ENCODE assay signal across 17 cellular contexts in the genomic region with DNA sequence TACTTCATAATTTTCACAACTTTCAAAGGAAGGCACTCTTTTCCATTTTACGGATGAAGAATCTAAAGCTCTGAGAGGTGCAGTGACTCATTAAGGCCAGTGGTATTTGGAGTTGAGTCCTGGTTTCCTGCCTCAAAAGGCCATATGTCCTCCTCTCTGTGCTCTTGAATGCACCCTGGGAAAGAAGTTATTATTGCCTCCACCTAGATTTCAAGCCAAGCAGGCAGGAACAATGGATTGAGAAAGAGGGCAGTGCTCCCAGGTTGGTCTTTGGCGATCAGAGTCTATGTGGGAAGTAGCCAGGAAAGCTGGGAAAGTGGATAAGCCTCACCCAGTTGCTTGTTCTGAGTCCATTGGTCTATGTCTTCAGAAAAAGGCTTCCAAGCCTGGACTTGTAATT.
"Had no signal": no experiment of that assay in that cellular context is flagged by ENCODE, and none has a peak within 500 bp of the region (broad histone marks: within the 10 kb centered on the region; RNA-seq: fewer than 3 reads in every experiment).

No MANE protein-coding gene starts in this region.

- H3K4me3 ChIP-seq: coronary artery, gastroesophageal sphincter, right atrium auricular region, spleen, tibial artery, upper lobe of left lung, uterus had no signal

- H3K36me3 ChIP-seq: gastroesophageal sphincter, right atrium auricular region, spleen, tibial artery, upper lobe of left lung, uterus had no signal

- H3K9me3 ChIP-seq: uterus had no signal

- DNase-seq: effector CD4-positive, alpha-beta T cell; foreskin fibroblast; glutamatergic neuron; immature natural killer cell; left colon; natural killer cell; posterior cingulate gyrus; spleen; stimulated activated CD4-positive, alpha-beta T cell treated with anti-CD3 and anti-CD28 coated beads, Interleukin-15, amount 100 ng/mL, for 24 hours; stimulated activated CD4-positive, alpha-beta T cell treated with anti-CD3 and anti-CD28 coated beads, Interleukin-1b, Interleukin-23, amount 100 ng/mL, for 48 hours; stimulated activated CD4-positive, alpha-beta T cell treated with anti-CD3 and anti-CD28 coated beads, Interleukin-4, amount 100 ng/mL, for 24 hours; tibial artery; upper lobe of left lung; uterus had no signal

- H3K4me1 ChIP-seq: gastroesophageal sphincter, right atrium auricular region, spleen, tibial artery, upper lobe of left lung, uterus had no signal

- H3K27me3 ChIP-seq: gastroesophageal sphincter, right atrium auricular region, upper lobe of left lung, uterus had no signal

- H3K27ac ChIP-seq: coronary artery, gastroesophageal sphincter, right atrium auricular region, spleen, tibial artery, upper lobe of left lung, uterus had no signal
